Comparison of ENCODE assay signal across 8 cellular contexts in the genomic region with DNA sequence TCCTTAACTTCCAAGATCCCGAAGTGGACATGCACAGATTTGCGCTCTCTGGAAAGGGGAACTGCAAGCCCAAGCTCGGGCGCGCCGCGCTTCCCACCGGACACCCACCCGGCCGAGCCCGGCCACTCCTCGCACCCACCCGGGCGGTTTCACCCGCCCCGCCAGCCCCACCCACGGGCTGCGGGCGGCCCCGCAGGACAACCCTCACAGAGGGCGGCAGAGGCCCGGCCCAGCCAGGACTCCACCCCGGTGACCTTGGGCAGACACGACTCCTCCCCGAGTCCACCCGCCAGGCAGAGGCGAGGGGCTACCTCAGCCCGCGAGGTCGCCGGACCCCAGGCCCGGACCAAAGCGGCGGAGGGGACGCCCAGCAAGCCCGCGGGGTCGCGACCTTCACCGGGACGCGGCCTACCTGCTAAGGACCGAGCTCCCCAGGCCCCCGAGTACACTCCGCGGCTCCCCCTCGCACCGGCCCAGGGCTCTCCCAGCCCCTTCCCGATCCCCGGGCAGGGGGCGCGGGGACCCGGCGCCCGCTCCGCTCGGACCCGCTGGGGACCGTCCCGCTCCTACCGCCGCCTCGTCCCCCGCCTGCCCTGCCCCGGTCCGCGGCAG.
DNase-seq lines count a peak whose midpoint lies in the region; ATAC-seq and TF ChIP-seq lines count a peak whose summit lies in the region.
"Not testable (repeated sequence)": the region's sequence is repeated elsewhere in the genome, so short reads cannot be mapped to it uniquely, and the experiment has no call there.

No MANE protein-coding gene starts in this region.

- POLR2A ChIA-PET in Caco-2 (lab: Charles Lee); RWPE1 (lab: Yijun Ruan, JAX; ENCODE audit: low non-redundant PET): not testable (repeated sequence)

- H3K27ac ChIP-seq in RWPE1 (peak overlapping the region; percentile 79), ascending aorta (peak overlapping the region; percentile 72 to 81), gastroesophageal sphincter (peak overlapping the region; percentile 81 to 91 (median 86))

- not testable (repeated sequence) for TF ChIP-seq CTCF in Caco-2 (IDR thresholded peaks at IDR 0.05; ENCODE audit: insufficient read depth in 1 of 2, low read depth in 1 of 2, low read length in 1 of 2, severe bottlenecking in 1 of 2, unreplicated experiment in 1 of 2); RWPE1 (conservative IDR thresholded peaks at IDR 0.05; ENCODE audit: low read depth); ascending aorta (IDR thresholded peaks at IDR 0.05); gastroesophageal sphincter (IDR thresholded peaks at IDR 0.05)

- not testable (repeated sequence) for H3K4me1 ChIP-seq in Caco-2; ascending aorta; mucosa of stomach (ENCODE audit: control insufficient read depth, insufficient read depth, low read length)
- peaks cover 0 to 29% (median 0%) of the 10 kb centered on the region in 3 donors for H3K4me1 ChIP-seq in gastroesophageal sphincter

- H3K36me3 ChIP-seq in Caco-2 (ENCODE audit: control insufficient read depth, insufficient read depth, low read length); ascending aorta; gastroesophageal sphincter; mucosa of stomach (ENCODE audit: control insufficient read depth, insufficient read depth, low read length): not testable (repeated sequence)

- H3K27me3 Mint-ChIP-seq in Caco-2 (ENCODE audit: insufficient read depth, unreplicated experiment); stimulated activated naive CD8-positive, alpha-beta T cell treated with anti-CD3 and anti-CD28 coated beads, Interleukin-15, amount 100 ng/mL, for 72 hours: not testable (repeated sequence)

- H3K27me3 ChIP-seq in Caco-2 (replicated peaks; ENCODE audit: control insufficient read depth, insufficient read depth, low read length); ascending aorta; gastroesophageal sphincter; mucosa of stomach (ENCODE audit: control insufficient read depth, insufficient read depth, low read length): not testable (repeated sequence)

- peak overlapping the region; percentile 88 for H3K9ac ChIP-seq in mucosa of stomach (ENCODE audit: low read length)

- not testable (repeated sequence) for H3K27ac Mint-ChIP-seq in Caco-2 (ENCODE audit: unreplicated experiment)
- H3K27ac Mint-ChIP-seq in stimulated activated naive CD8-positive, alpha-beta T cell treated with anti-CD3 and anti-CD28 coated beads, Interleukin-15, amount 100 ng/mL, for 72 hours, result peak overlapping the region; percentile 61 to 97

- not testable (repeated sequence) for BruUV-seq in Caco-2 (replicated peaks; lab: Mats Ljungman, UMichigan)

- H3K36me3 Mint-ChIP-seq in Caco-2 (ENCODE audit: insufficient read depth, unreplicated experiment), result not testable (repeated sequence)

- H3K4me3 Mint-ChIP-seq in Caco-2 (ENCODE audit: unreplicated experiment), result peak overlapping the region; percentile 70
- peak overlapping the region; percentile 75 to 89 for H3K4me3 Mint-ChIP-seq in stimulated activated naive CD8-positive, alpha-beta T cell treated with anti-CD3 and anti-CD28 coated beads, Interleukin-15, amount 100 ng/mL, for 72 hours

- intact Hi-C loops in Caco-2 (cut with micrococcal nuclease; ENCODE audit: unreplicated experiment); ascending aorta (cut with DNase I): not testable (repeated sequence)

- CTCF ChIA-PET in Caco-2 (lab: Charles Lee); RWPE1 (lab: Yijun Ruan, JAX): not testable (repeated sequence)

- peak in 1 of 2 experiments; percentile 24 for DNase-seq in Caco-2
- DNase-seq in RWPE1 (ENCODE audit: low spot score); ascending aorta (ENCODE audit: low spot score in 2 of 2); stimulated activated naive CD8-positive, alpha-beta T cell treated with anti-CD3 and anti-CD28 coated beads, Interleukin-15, amount 100 ng/mL, for 72 hours: not testable (repeated sequence)

- H3K9me3 ChIP-seq in Caco-2; ascending aorta; gastroesophageal sphincter; mucosa of stomach (ENCODE audit: control insufficient read depth, low read length): not testable (repeated sequence)

- not testable (repeated sequence) for H3K9me3 Mint-ChIP-seq in Caco-2 (ENCODE audit: unreplicated experiment); stimulated activated naive CD8-positive, alpha-beta T cell treated with anti-CD3 and anti-CD28 coated beads, Interleukin-15, amount 100 ng/mL, for 72 hours

- H3K4me1 Mint-ChIP-seq in Caco-2 (ENCODE audit: low read depth, unreplicated experiment), result not testable (repeated sequence)
- peaks cover 11% of the 10 kb centered on the region for H3K4me1 Mint-ChIP-seq in stimulated activated naive CD8-positive, alpha-beta T cell treated with anti-CD3 and anti-CD28 coated beads, Interleukin-15, amount 100 ng/mL, for 72 hours

- no CpG with 5 or more reads among the region's 67 CpGs for WGBS in gastroesophageal sphincter (ENCODE audit: low coverage in 1 of 2), 2 donors

- ATAC-seq in GM21526 (IDR thresholded peaks at IDR 0.05; ENCODE audit: low FRiP score, unreplicated experiment) (peak; percentile 41), HG03103 (IDR thresholded peaks at IDR 0.05; ENCODE audit: low read depth, unreplicated experiment) (peak; percentile 36), gastroesophageal sphincter (peak; percentile 73)
- peak; percentile 64 for ATAC-seq in stimulated activated naive CD8-positive, alpha-beta T cell treated with anti-CD3 and anti-CD28 coated beads, Interleukin-15, amount 100 ng/mL, for 72 hours

- not testable (repeated sequence) for TF ChIP-seq EP300 in gastroesophageal sphincter (IDR thresholded peaks at IDR 0.05)

- H3K4me3 ChIP-seq in Caco-2 (ENCODE audit: low read depth, low read length) (peak overlapping the region; percentile 57), ascending aorta (peak overlapping the region; percentile 65 to 78), gastroesophageal sphincter (peak overlapping the region; percentile 71 to 79)
- H3K4me3 ChIP-seq in mucosa of stomach (ENCODE audit: low read length), result not testable (repeated sequence)

- TF ChIP-seq POLR2A in gastroesophageal sphincter (IDR thresholded peaks at IDR 0.05), result not testable (repeated sequence)
